ENCODE assay signal across 1 cellular context in the genomic region with DNA sequence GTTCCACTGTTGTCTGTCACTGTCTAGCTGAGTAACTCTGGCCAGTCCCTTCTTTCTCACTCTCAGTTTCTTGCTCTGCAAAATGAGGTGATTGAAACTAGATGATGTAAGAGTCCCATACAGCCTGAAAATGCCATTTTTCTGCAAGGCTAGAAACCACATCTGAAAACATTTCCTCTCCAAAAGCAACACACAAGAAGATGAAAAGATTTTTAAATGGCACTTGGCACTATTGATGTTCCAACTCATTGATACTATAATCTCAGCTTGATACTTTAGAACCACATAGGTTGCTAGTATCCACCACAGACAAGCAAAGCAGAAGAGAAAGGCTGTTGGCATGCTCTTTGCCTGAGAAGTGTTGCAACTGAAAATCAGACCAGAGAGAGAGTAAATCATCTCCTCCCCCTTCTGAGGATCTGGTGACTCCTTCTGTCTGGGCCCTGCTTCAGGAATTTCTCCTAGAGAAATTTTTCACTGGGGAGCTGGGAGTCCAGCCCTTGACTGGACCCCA.
TF ChIP-seq lines count a peak whose summit lies in the region.

No MANE protein-coding gene starts in this region.

TF ChIP-seq in GM12878, 131 proteins besides CTCF, POLR2A, EP300 and RAD21 (continued from another document):
- TF ChIP-seq PAX5 (IDR thresholded peaks at IDR 0.05; ENCODE audit: borderline replicate concordance, low read depth, low read length) (0 out of 2 replicates have a peak, but pooled peaks have one; percentile 11), PML (IDR thresholded peaks at IDR 0.05; ENCODE audit: low read length) (no peak), NR2C2 (IDR thresholded peaks at IDR 0.05; ENCODE audit: borderline replicate concordance, control insufficient read depth, insufficient read length, low read depth) (no peak), STAT3 (IDR thresholded peaks at IDR 0.05; ENCODE audit: low read depth, low read length) (no peak), NRF1 (conservative IDR thresholded peaks at IDR 0.05; ENCODE audit: low read depth, low read length) (no peak)
- TF ChIP-seq, protein P1, sequence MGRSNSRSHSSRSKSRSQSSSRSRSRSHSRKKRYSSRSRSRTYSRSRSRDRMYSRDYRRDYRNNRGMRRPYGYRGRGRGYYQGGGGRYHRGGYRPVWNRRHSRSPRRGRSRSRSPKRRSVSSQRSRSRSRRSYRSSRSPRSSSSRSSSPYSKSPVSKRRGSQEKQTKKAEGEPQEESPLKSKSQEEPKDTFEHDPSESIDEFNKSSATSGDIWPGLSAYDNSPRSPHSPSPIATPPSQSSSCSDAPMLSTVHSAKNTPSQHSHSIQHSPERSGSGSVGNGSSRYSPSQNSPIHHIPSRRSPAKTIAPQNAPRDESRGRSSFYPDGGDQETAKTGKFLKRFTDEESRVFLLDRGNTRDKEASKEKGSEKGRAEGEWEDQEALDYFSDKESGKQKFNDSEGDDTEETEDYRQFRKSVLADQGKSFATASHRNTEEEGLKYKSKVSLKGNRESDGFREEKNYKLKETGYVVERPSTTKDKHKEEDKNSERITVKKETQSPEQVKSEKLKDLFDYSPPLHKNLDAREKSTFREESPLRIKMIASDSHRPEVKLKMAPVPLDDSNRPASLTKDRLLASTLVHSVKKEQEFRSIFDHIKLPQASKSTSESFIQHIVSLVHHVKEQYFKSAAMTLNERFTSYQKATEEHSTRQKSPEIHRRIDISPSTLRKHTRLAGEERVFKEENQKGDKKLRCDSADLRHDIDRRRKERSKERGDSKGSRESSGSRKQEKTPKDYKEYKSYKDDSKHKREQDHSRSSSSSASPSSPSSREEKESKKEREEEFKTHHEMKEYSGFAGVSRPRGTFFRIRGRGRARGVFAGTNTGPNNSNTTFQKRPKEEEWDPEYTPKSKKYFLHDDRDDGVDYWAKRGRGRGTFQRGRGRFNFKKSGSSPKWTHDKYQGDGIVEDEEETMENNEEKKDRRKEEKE (IDR thresholded peaks at IDR 0.05): no peak
TF ChIP-seq in GM12878: peak in this region for 19.
